In genomic region chr7:111081553-111081952, GRCh38 we compare ENCODE assay signal across 1 cellular context.
TF ChIP-seq lines count a peak whose summit lies in the region.

No MANE protein-coding gene starts in this region.

TF ChIP-seq in IMR-90, 13 proteins besides CTCF, POLR2A, EP300 and RAD21:
- no peak for TF ChIP-seq CHD1 (IDR thresholded peaks at IDR 0.05; ENCODE audit: low read depth, low read length)
- no peak for TF ChIP-seq ELK1 (IDR thresholded peaks at IDR 0.05; ENCODE audit: borderline replicate concordance, low read depth, low read length)
- no peak for TF ChIP-seq MAZ (IDR thresholded peaks at IDR 0.05; ENCODE audit: borderline replicate concordance, low read depth, low read length)
- TF ChIP-seq CEBPB (IDR thresholded peaks at IDR 0.05; ENCODE audit: low read depth, low read length): no peak
- no peak for TF ChIP-seq RFX5 (IDR thresholded peaks at IDR 0.05; ENCODE audit: low read depth, low read length)
- TF ChIP-seq MXI1 (IDR thresholded peaks at IDR 0.05; ENCODE audit: borderline replicate concordance, low read depth, low read length): no peak
- TF ChIP-seq NFE2L2 (IDR thresholded peaks at IDR 0.05; ENCODE audit: low read depth, low read length): no peak
- TF ChIP-seq SMC3 (IDR thresholded peaks at IDR 0.05; ENCODE audit: low read depth, low read length): no peak
- TF ChIP-seq RCOR1 (IDR thresholded peaks at IDR 0.05; ENCODE audit: insufficient replicate concordance, low read length): no peak
- TF ChIP-seq BHLHE40 (IDR thresholded peaks at IDR 0.05; ENCODE audit: low read depth, low read length): no peak
- no peak for TF ChIP-seq USF2 (IDR thresholded peaks at IDR 0.05; ENCODE audit: low read depth, low read length)
- TF ChIP-seq FOS (IDR thresholded peaks at IDR 0.05; ENCODE audit: low read depth, low read length): no peak
- TF ChIP-seq MAFK (IDR thresholded peaks at IDR 0.05; ENCODE audit: low read depth, low read length): no peak
TF ChIP-seq in IMR-90: peak in this region for 0.
